13 cellular contexts compared by ENCODE assay signal in the genomic region with DNA sequence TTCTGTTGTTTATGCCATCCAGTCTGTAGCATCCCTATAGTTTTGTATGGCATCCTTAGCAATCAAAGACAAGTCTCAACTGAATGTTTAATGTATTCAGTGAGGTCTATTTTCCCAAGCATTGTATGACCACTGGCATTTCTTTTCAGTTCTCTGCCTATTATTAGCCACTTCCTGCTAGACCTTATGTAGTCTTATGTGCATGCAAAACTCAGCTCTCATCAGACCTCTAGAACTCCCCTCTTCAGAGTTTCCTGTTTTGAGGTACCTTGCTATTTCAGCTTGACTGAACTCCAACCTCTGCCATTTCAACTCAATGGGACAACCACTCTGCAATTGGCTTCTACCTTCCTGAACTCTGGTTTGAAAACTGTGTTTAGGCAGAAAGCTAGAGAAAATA.
A peak's percentile ranks its signal among the peaks of the same experiment; 100 is the strongest.
DNase-seq lines count a peak whose midpoint lies in the region; ATAC-seq and TF ChIP-seq lines count a peak whose summit lies in the region.
"Had no signal": no experiment of that assay in that cellular context is flagged by ENCODE, and none has a peak within 500 bp of the region (broad histone marks: within the 10 kb centered on the region; RNA-seq: fewer than 3 reads in every experiment).

No MANE protein-coding gene starts in this region.

- H3K27ac Mint-ChIP-seq in activated naive CD8-positive, alpha-beta T cell treated with anti-CD3 and anti-CD28 coated beads, Interleukin-2, amount 50 U/mL, for 24 hours, result no peak overlapping the region
- no peak overlapping the region for H3K27ac Mint-ChIP-seq in CD14-positive monocyte
- H3K27ac Mint-ChIP-seq: activated CD8-positive, alpha-beta T cell treated with anti-CD3 and anti-CD28 coated beads, Interleukin-2, amount 10 ng/mL, durations not matched to agents 7 days and 5 days; B cell; memory B cell had no signal

- no peaks in the 10 kb centered on the region for H3K4me1 Mint-ChIP-seq in activated naive CD8-positive, alpha-beta T cell treated with anti-CD3 and anti-CD28 coated beads, Interleukin-2, amount 50 U/mL, for 24 hours
- H3K4me1 Mint-ChIP-seq in CD14-positive monocyte, result no peaks in the 10 kb centered on the region
- H3K4me1 Mint-ChIP-seq: memory B cell had no signal

- in situ Hi-C loops in GM13976 (cut with MboI; ENCODE audit: low sequenced_read_pairs, unreplicated experiment), result no loop called here

- intact Hi-C loops in CD14-positive monocyte (cut with micrococcal nuclease), result no loop called here

- peak; percentile 31 for DNase-seq in M059J (ENCODE audit: low read depth)
- no peak for DNase-seq in UCSD-AML1 (lab: John Stamatoyannopoulos, UW; ENCODE audit: unreplicated experiment)
- no peak for DNase-seq in activated naive CD8-positive, alpha-beta T cell treated with anti-CD3 and anti-CD28 coated beads, Interleukin-2, amount 50 U/mL, for 24 hours
- DNase-seq in CD14-positive monocyte (ENCODE audit: low spot score), result no peak
- DNase-seq in GM13976 (ENCODE audit: low spot score), result no peak
- DNase-seq: activated CD8-positive, alpha-beta T cell treated with anti-CD3 and anti-CD28 coated beads, Interleukin-2, amount 10 ng/mL, durations not matched to agents 7 days and 5 days; effector CD4-positive, alpha-beta T cell; NCI-H1105 treated with DMSO at 0.1 percent for 48 hours had no signal

- TF ChIP-seq CTCF in CD14-positive monocyte (IDR thresholded peaks at IDR 0.05), result no peak
- no peak for TF ChIP-seq CTCF in GM13976 (IDR thresholded peaks at IDR 0.05; ENCODE audit: borderline replicate concordance, control extremely low read depth, extremely low read depth, insufficient read depth, missing control alignments)

- peaks cover 9% of the 10 kb centered on the region for H3K27me3 Mint-ChIP-seq in activated naive CD8-positive, alpha-beta T cell treated with anti-CD3 and anti-CD28 coated beads, Interleukin-2, amount 50 U/mL, for 24 hours
- H3K27me3 Mint-ChIP-seq in CD14-positive monocyte (ENCODE audit: low read depth in 3 of 3), result no peaks in the 10 kb centered on the region
- H3K27me3 Mint-ChIP-seq: B cell had no signal

- no peaks in the 10 kb centered on the region for H3K36me3 Mint-ChIP-seq in activated naive CD8-positive, alpha-beta T cell treated with anti-CD3 and anti-CD28 coated beads, Interleukin-2, amount 50 U/mL, for 24 hours (ENCODE audit: low read depth)
- H3K36me3 Mint-ChIP-seq in CD14-positive monocyte, result no peaks in the 10 kb centered on the region
- H3K36me3 Mint-ChIP-seq: memory B cell had no signal

- ATAC-seq in GM18511 (IDR thresholded peaks at IDR 0.05; ENCODE audit: unreplicated experiment) (peak; percentile 94), GM21367 (IDR thresholded peaks at IDR 0.05; ENCODE audit: unreplicated experiment) (peak; percentile 98), HG03025 (IDR thresholded peaks at IDR 0.05; ENCODE audit: low FRiP score, unreplicated experiment) (peak; percentile 84)
- no peak for ATAC-seq in activated naive CD8-positive, alpha-beta T cell treated with anti-CD3 and anti-CD28 coated beads, Interleukin-2, amount 50 U/mL, for 24 hours
- ATAC-seq: activated CD8-positive, alpha-beta T cell treated with anti-CD3 and anti-CD28 coated beads, Interleukin-2, amount 10 ng/mL, durations not matched to agents 7 days and 5 days had no signal

- H3K4me3 Mint-ChIP-seq in activated naive CD8-positive, alpha-beta T cell treated with anti-CD3 and anti-CD28 coated beads, Interleukin-2, amount 50 U/mL, for 24 hours, result no peak overlapping the region
- no peak overlapping the region for H3K4me3 Mint-ChIP-seq in CD14-positive monocyte
- H3K4me3 Mint-ChIP-seq: activated CD8-positive, alpha-beta T cell treated with anti-CD3 and anti-CD28 coated beads, Interleukin-2, amount 10 ng/mL, durations not matched to agents 7 days and 5 days; B cell; memory B cell had no signal

- peaks cover 10% of the 10 kb centered on the region for H3K9me3 Mint-ChIP-seq in activated naive CD8-positive, alpha-beta T cell treated with anti-CD3 and anti-CD28 coated beads, Interleukin-2, amount 50 U/mL, for 24 hours
- H3K9me3 Mint-ChIP-seq in CD14-positive monocyte, result peaks cover 2 to 14% (median 7%) of the 10 kb centered on the region in 7 donors
